Comparison of ENCODE assay signal across 2 cellular contexts in the genomic region with DNA sequence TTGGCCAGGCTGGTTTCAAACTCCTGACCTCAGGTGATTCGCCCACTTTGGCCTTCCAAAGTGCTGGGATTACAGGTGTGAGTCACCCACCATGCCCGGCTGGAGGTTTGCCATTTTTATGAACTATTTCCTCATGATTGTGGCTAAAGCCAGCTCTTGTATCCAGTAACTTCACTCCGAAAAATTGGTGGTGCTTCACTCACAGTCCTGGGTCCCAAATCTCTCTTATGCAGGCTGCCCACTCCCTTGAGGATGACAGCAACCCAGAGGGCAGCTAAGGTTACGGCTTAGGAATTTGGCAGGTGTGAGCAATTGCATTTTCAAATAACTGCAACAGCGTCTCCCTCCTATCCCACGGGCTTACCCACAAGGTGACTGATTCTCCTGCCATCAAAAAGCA.
TF ChIP-seq lines count a peak whose summit lies in the region.

No MANE protein-coding gene starts in this region.

TF ChIP-seq in K562, 482 proteins besides CTCF, POLR2A, EP300 and RAD21:
- TF ChIP-seq, protein P1, sequence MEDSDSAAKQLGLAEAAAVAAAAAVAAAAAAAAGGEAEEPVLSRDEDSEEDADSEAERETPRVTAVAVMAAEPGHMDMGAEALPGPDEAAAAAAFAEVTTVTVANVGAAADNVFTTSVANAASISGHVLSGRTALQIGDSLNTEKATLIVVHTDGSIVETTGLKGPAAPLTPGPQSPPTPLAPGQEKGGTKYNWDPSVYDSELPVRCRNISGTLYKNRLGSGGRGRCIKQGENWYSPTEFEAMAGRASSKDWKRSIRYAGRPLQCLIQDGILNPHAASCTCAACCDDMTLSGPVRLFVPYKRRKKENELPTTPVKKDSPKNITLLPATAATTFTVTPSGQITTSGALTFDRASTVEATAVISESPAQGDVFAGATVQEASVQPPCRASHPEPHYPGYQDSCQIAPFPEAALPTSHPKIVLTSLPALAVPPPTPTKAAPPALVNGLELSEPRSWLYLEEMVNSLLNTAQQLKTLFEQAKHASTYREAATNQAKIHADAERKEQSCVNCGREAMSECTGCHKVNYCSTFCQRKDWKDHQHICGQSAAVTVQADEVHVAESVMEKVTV (CRISPR knock-in tag; IDR thresholded peaks at IDR 0.05), result no peak
- TF ChIP-seq CREBBP (IDR thresholded peaks at IDR 0.05; ENCODE audit: low read depth, low read length) (no peak), ZNF655 (CRISPR knock-in tag; IDR thresholded peaks at IDR 0.05) (no peak), PPARD (CRISPR knock-in tag; IDR thresholded peaks at IDR 0.05) (no peak), TRIM24 (IDR thresholded peaks at IDR 0.05) (no peak)
- TF ChIP-seq, protein P2, sequence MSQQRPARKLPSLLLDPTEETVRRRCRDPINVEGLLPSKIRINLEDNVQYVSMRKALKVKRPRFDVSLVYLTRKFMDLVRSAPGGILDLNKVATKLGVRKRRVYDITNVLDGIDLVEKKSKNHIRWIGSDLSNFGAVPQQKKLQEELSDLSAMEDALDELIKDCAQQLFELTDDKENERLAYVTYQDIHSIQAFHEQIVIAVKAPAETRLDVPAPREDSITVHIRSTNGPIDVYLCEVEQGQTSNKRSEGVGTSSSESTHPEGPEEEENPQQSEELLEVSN (IDR thresholded peaks at IDR 0.05; ENCODE audit: borderline replicate concordance in 1 of 2, extremely low read depth in 1 of 2, insufficient read depth in 1 of 2, insufficient read length in 1 of 2, low read depth in 1 of 2, low read length in 1 of 2, poor library complexity in 1 of 2, severe bottlenecking in 1 of 2), result no peak
- TF ChIP-seq, protein P3, sequence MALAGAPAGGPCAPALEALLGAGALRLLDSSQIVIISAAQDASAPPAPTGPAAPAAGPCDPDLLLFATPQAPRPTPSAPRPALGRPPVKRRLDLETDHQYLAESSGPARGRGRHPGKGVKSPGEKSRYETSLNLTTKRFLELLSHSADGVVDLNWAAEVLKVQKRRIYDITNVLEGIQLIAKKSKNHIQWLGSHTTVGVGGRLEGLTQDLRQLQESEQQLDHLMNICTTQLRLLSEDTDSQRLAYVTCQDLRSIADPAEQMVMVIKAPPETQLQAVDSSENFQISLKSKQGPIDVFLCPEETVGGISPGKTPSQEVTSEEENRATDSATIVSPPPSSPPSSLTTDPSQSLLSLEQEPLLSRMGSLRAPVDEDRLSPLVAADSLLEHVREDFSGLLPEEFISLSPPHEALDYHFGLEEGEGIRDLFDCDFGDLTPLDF (CRISPR knock-in tag; IDR thresholded peaks at IDR 0.05), result no peak

TF ChIP-seq in HepG2, 621 proteins besides CTCF, POLR2A, EP300 and RAD21:
- TF ChIP-seq ATF3 (CRISPR knock-in tag; IDR thresholded peaks at IDR 0.05) (no peak), ZNF687 (CRISPR knock-in tag; IDR thresholded peaks at IDR 0.05) (no peak), PHF21A (CRISPR knock-in tag; IDR thresholded peaks at IDR 0.05) (no peak), FOSL2 (CRISPR knock-in tag; IDR thresholded peaks at IDR 0.05) (0 out of 2 replicates have a peak, but pooled peaks have one; percentile 9), KLF16 (CRISPR knock-in tag; IDR thresholded peaks at IDR 0.05) (no peak), YY1 (IDR thresholded peaks at IDR 0.05; ENCODE audit: insufficient read depth, insufficient replicate concordance, low read depth, low read length) (no peak), ZNF30 (CRISPR knock-in tag; IDR thresholded peaks at IDR 0.05) (no peak), ARNT2 (CRISPR knock-in tag; IDR thresholded peaks at IDR 0.05; ENCODE audit: low read depth) (no peak)
TF ChIP-seq in HepG2: peak in this region for 1.
